24 cellular contexts compared by ENCODE assay signal in genomic region chr2:224640694-224641093, GRCh38.
"Had no signal": no experiment of that assay in that cellular context is flagged by ENCODE, and none has a peak within 500 bp of the region (broad histone marks: within the 10 kb centered on the region; RNA-seq: fewer than 3 reads in every experiment).

No MANE protein-coding gene starts in this region.

- H3K36me3 Mint-ChIP-seq: memory B cell; naive thymus-derived CD8-positive, alpha-beta T cell had no signal

- DNase-seq: cortex of kidney; effector memory CD8-positive, alpha-beta T cell; foreskin fibroblast; gastrocnemius medialis; naive thymus-derived CD8-positive, alpha-beta T cell; occipital lobe; ovary; posterior cingulate gyrus; psoas muscle; right cardiac atrium; sigmoid colon; stimulated activated CD4-positive, alpha-beta T cell treated with anti-CD3 and anti-CD28 coated beads, Interleukin-15, amount 100 ng/mL, for 24 hours; stimulated activated CD4-positive, alpha-beta T cell treated with anti-CD3 and anti-CD28 coated beads, Interleukin-2, amount 100 ng/mL, for 48 hours; stimulated activated naive CD4-positive, alpha-beta T cell; stimulated activated naive CD8-positive, alpha-beta T cell treated with anti-CD3 and anti-CD28 coated beads, Interleukin-15, amount 100 ng/mL, for 72 hours; trophoblast cell had no signal

- H3K9me3 Mint-ChIP-seq: effector memory CD8-positive, alpha-beta T cell; naive thymus-derived CD8-positive, alpha-beta T cell; stimulated activated naive CD8-positive, alpha-beta T cell treated with anti-CD3 and anti-CD28 coated beads, Interleukin-15, amount 100 ng/mL, for 72 hours had no signal

- H3K36me3 ChIP-seq: gastrocnemius medialis, ovary, sigmoid colon, suprapubic skin, vagina had no signal

- H3K9me3 ChIP-seq: gastrocnemius medialis, ovary, psoas muscle, sigmoid colon, suprapubic skin, vagina had no signal

- H3K27me3 ChIP-seq: gastrocnemius medialis, ovary, sigmoid colon, suprapubic skin, vagina had no signal

- FAIRE-seq: endometrium, keratinocyte had no signal

- H3K27ac Mint-ChIP-seq: effector memory CD8-positive, alpha-beta T cell; memory B cell; naive thymus-derived CD8-positive, alpha-beta T cell; stimulated activated naive CD8-positive, alpha-beta T cell treated with anti-CD3 and anti-CD28 coated beads, Interleukin-15, amount 100 ng/mL, for 72 hours had no signal

- H3K27ac ChIP-seq: gastrocnemius medialis, ovary, psoas muscle, sigmoid colon, skin epidermis, suprapubic skin, vagina had no signal

- H3K4me3 ChIP-seq: gastrocnemius medialis, lung, ovary, psoas muscle, sigmoid colon, skin epidermis, suprapubic skin, vagina had no signal

- ATAC-seq: effector memory CD8-positive, alpha-beta T cell; gastrocnemius medialis; left lobe of liver; naive thymus-derived CD8-positive, alpha-beta T cell; psoas muscle; right cardiac atrium; stimulated activated naive CD8-positive, alpha-beta T cell treated with anti-CD3 and anti-CD28 coated beads, Interleukin-15, amount 100 ng/mL, for 72 hours had no signal

- H3K4me1 ChIP-seq: gastrocnemius medialis, psoas muscle, sigmoid colon, suprapubic skin, vagina had no signal

- H3K4me3 Mint-ChIP-seq: effector memory CD8-positive, alpha-beta T cell; memory B cell; naive thymus-derived CD8-positive, alpha-beta T cell; stimulated activated naive CD8-positive, alpha-beta T cell treated with anti-CD3 and anti-CD28 coated beads, Interleukin-15, amount 100 ng/mL, for 72 hours had no signal

- H3K27me3 Mint-ChIP-seq: memory B cell; stimulated activated naive CD8-positive, alpha-beta T cell treated with anti-CD3 and anti-CD28 coated beads, Interleukin-15, amount 100 ng/mL, for 72 hours had no signal
